23 cellular contexts compared by ENCODE assay signal in genomic region chr5:166758151-166758550, GRCh38.
"Had no signal": no experiment of that assay in that cellular context is flagged by ENCODE, and none has a peak within 500 bp of the region (broad histone marks: within the 10 kb centered on the region; RNA-seq: fewer than 3 reads in every experiment).

No MANE protein-coding gene starts in this region.

- H3K27ac ChIP-seq: adrenal gland, ascending aorta, colonic mucosa, heart right ventricle, left lung, lower lobe of right lung, spleen, tibial nerve, VCaP had no signal

- H3K4me3 ChIP-seq: adrenal gland, ascending aorta, colonic mucosa, heart right ventricle, left lung, lower lobe of right lung, spleen, tibial nerve had no signal

- H3K4me1 ChIP-seq: adrenal gland, ascending aorta, colonic mucosa, heart right ventricle, left lung, lower lobe of right lung, spleen, tibial nerve had no signal

- ATAC-seq: heart right ventricle, left lung, lower lobe of right lung, right cardiac atrium had no signal

- H3K9me3 ChIP-seq: adrenal gland, ascending aorta, colonic mucosa, lower lobe of right lung, tibial nerve had no signal

- H3K36me3 ChIP-seq: adrenal gland, ascending aorta, colonic mucosa, heart right ventricle, left lung, lower lobe of right lung, spleen, tibial nerve had no signal

- H3K27me3 ChIP-seq: adrenal gland, ascending aorta, colonic mucosa, heart right ventricle, left lung, spleen, tibial nerve had no signal

- DNase-seq: activated CD4-positive, alpha-beta T cell treated with anti-CD3 and anti-CD28 coated beads for 4 hours; activated CD4-positive, alpha-beta T cell treated with anti-CD3 and anti-CD28 coated beads, Interleukin-2, amount 50 U/mL, for 4 hours; activated effector memory CD4-positive, alpha-beta T cell treated with anti-CD3 and anti-CD28 coated beads, Interleukin-2, amount 50 U/mL, for 16 hours; activated naive CD4-positive, alpha-beta T cell treated with anti-CD3 and anti-CD28 coated beads for 36 hours; activated naive CD8-positive, alpha-beta T cell treated with anti-CD3 and anti-CD28 coated beads for 36 hours; adrenal gland; colonic mucosa; effector CD8-positive, alpha-beta T cell; foreskin melanocyte; heart right ventricle; left lung; lower lobe of right lung; posterior cingulate gyrus; right cardiac atrium; spleen; stimulated activated naive CD4-positive, alpha-beta T cell; T-helper 9 cell had no signal

- FAIRE-seq: endometrium, islet of Langerhans, TTC549 had no signal
